ENCODE assay signal across 8 cellular contexts in genomic region chr22:44085743-44086741, GRCh38.
DNase-seq lines count a peak whose midpoint lies in the region; ATAC-seq and FAIRE-seq lines count a peak whose summit lies in the region.

No MANE protein-coding gene starts in this region.

- DNase-seq in EH (ENCODE audit: low read depth) (peak; percentile 48), HuH-7.5 (ENCODE audit: low spot score) (peak; percentile 42), RCC 7860 (ENCODE audit: low spot score) (peak; percentile 53), epithelial cell of prostate (ENCODE audit: low read depth, low spot score) (peak; percentile 72), myocyte (ENCODE audit: low read depth) (peak; percentile 69)
- no peak for DNase-seq in activated naive CD4-positive, alpha-beta T cell treated with Interleukin-2 at 50 U/mL for 16 hours

- no peak overlapping the region for H3K27ac ChIP-seq in epithelial cell of prostate

- no peak for FAIRE-seq in RCC 7860 (lab: Jason Lieb, UNC)

- ATAC-seq in HG02759 (IDR thresholded peaks at IDR 0.05; ENCODE audit: unreplicated experiment), result no peak
- ATAC-seq in HG03025 (IDR thresholded peaks at IDR 0.05; ENCODE audit: low FRiP score, unreplicated experiment), result no peak
